ENCODE assay signal across 15 cellular contexts in genomic region chr11:123351375-123351774, GRCh38.
A peak's percentile ranks its signal among the peaks of the same experiment; 100 is the strongest.
DNase-seq lines count a peak whose midpoint lies in the region; ATAC-seq and TF ChIP-seq lines count a peak whose summit lies in the region.
"Had no signal": no experiment of that assay in that cellular context is flagged by ENCODE, and none has a peak within 500 bp of the region (broad histone marks: within the 10 kb centered on the region; RNA-seq: fewer than 3 reads in every experiment).

No MANE protein-coding gene starts in this region.

- peaks cover 0 to 4% of the 10 kb centered on the region in 2 donors for H3K36me3 Mint-ChIP-seq in activated T-cell treated with anti-CD3 and anti-CD28 coated beads, Interleukin-2, amount 50 U/mL, for 72 hours (ENCODE audit: insufficient read depth in 2 of 2)
- H3K36me3 Mint-ChIP-seq: activated naive CD8-positive, alpha-beta T cell had no signal

- no peak overlapping the region for H3K4me3 ChIP-seq in right atrium auricular region
- H3K4me3 ChIP-seq: A549, upper lobe of left lung had no signal

- H3K27ac ChIP-seq in right atrium auricular region (no peak overlapping the region), foreskin keratinocyte (no peak overlapping the region)
- H3K27ac ChIP-seq: A549, upper lobe of left lung had no signal

- TF ChIP-seq CTCF in right atrium auricular region (IDR thresholded peaks at IDR 0.05) (no peak), foreskin keratinocyte (conservative IDR thresholded peaks at IDR 0.05) (no peak)

- intact Hi-C loops in Right ventricle myocardium inferior (cut with DNase I) = no loop called here

- peaks cover 13% of the 10 kb centered on the region for H3K4me1 Mint-ChIP-seq in activated T-cell treated with anti-CD3 and anti-CD28 coated beads, Interleukin-2, amount 50 U/mL, for 72 hours (ENCODE audit: low read depth)

- no peaks in the 10 kb centered on the region for H3K9me3 ChIP-seq in right atrium auricular region
- H3K9me3 ChIP-seq: upper lobe of left lung had no signal

- H3K9me3 Mint-ChIP-seq in activated T-cell treated with anti-CD3 and anti-CD28 coated beads, Interleukin-2, amount 50 U/mL, for 72 hours = no peaks in the 10 kb centered on the region

- H3K36me3 ChIP-seq in right atrium auricular region = no peaks in the 10 kb centered on the region
- H3K36me3 ChIP-seq: upper lobe of left lung had no signal

- peak; percentile 85 for ATAC-seq in Right ventricle myocardium inferior
- ATAC-seq in foreskin keratinocyte = no peak
- ATAC-seq in activated T-cell treated with anti-CD3 and anti-CD28 coated beads, Interleukin-2, amount 50 U/mL, for 72 hours (replicated peaks in 1 of 2) = no peak
- ATAC-seq: A549 had no signal

- DNase-seq in Right ventricle myocardium inferior (ENCODE audit: missing footprints) (peak; percentile 68), right atrium auricular region (ENCODE audit: low spot score) (no peak), cerebellum (ENCODE audit: low spot score) (peak; percentile 90), left kidney (ENCODE audit: low read depth, low spot score) (peak; percentile 77), foreskin keratinocyte (no peak), COR-L47 (lab: John Stamatoyannopoulos, UW) (no peak)
- DNase-seq in activated effector memory CD4-positive, alpha-beta T cell treated with Interleukin-2 at 50 U/mL for 16 hours = no peak
- no peak for DNase-seq in activated T-cell treated with anti-CD3 and anti-CD28 coated beads, Interleukin-2, amount 50 U/mL, for 72 hours
- DNase-seq: KG1; NCI-H226; RPMI8226; stimulated activated CD8-positive, alpha-beta memory T cell treated with anti-CD3 and anti-CD28 coated beads, Interleukin-4, amount 100 ng/mL, for 48 hours; upper lobe of left lung had no signal

- no peak overlapping the region for H3K27ac Mint-ChIP-seq in activated T-cell treated with anti-CD3 and anti-CD28 coated beads, Interleukin-2, amount 50 U/mL, for 72 hours
- H3K27ac Mint-ChIP-seq: activated naive CD8-positive, alpha-beta T cell had no signal

- H3K27me3 Mint-ChIP-seq in activated T-cell treated with anti-CD3 and anti-CD28 coated beads, Interleukin-2, amount 50 U/mL, for 72 hours (ENCODE audit: low read depth) = peaks cover 42% of the 10 kb centered on the region

- H3K4me1 ChIP-seq in right atrium auricular region = no peaks in the 10 kb centered on the region
- H3K4me1 ChIP-seq in foreskin keratinocyte = no peaks in the 10 kb centered on the region
- H3K4me1 ChIP-seq: A549, upper lobe of left lung had no signal

- no peak overlapping the region for H3K4me3 Mint-ChIP-seq in activated T-cell treated with anti-CD3 and anti-CD28 coated beads, Interleukin-2, amount 50 U/mL, for 72 hours
- H3K4me3 Mint-ChIP-seq: activated naive CD8-positive, alpha-beta T cell had no signal

- H3K27me3 ChIP-seq in right atrium auricular region = no peaks in the 10 kb centered on the region
- H3K27me3 ChIP-seq in foreskin keratinocyte = peaks cover 14% of the 10 kb centered on the region
- H3K27me3 ChIP-seq: upper lobe of left lung had no signal

Comparison
In these comparisons a context has a peak if more than half of its experiments do, and no peak if none do; other contexts are left out.
1. DNase-seq: peak in Right ventricle myocardium inferior (single experiment), cerebellum (single experiment) and left kidney (single experiment); none in right atrium auricular region (single experiment), activated effector memory CD4-positive, alpha-beta T cell treated with Interleukin-2 at 50 U/mL for 16 hours (single experiment), foreskin keratinocyte (0 of 2), COR-L47 (single experiment) and activated T-cell treated with anti-CD3 and anti-CD28 coated beads, Interleukin-2, amount 50 U/mL, for 72 hours (0 of 2).